Comparison of ENCODE assay signal across 14 cellular contexts in genomic region chr9:81771606-81772005, GRCh38.
DNase-seq lines count a peak whose midpoint lies in the region; ATAC-seq and TF ChIP-seq lines count a peak whose summit lies in the region.
"Had no signal": no experiment of that assay in that cellular context is flagged by ENCODE, and none has a peak within 500 bp of the region (broad histone marks: within the 10 kb centered on the region; RNA-seq: fewer than 3 reads in every experiment).

No MANE protein-coding gene starts in this region.

- H3K36me3 ChIP-seq in testis (ENCODE audit: low read depth, missing control alignments) (no peaks in the 10 kb centered on the region), Karpas-422 (ENCODE audit: insufficient read depth, low read length) (no peaks in the 10 kb centered on the region)

- H3K9ac ChIP-seq in Karpas-422 (ENCODE audit: low read length) = no peak overlapping the region

- H3K27me3 ChIP-seq in testis (no peaks in the 10 kb centered on the region), Karpas-422 (ENCODE audit: low read length) (no peaks in the 10 kb centered on the region)

- H3K9me2 ChIP-seq in Karpas-422 (replicated peaks; ENCODE audit: insufficient read depth, low read length) = no peaks in the 10 kb centered on the region

- H3K27ac ChIP-seq in testis (no peak overlapping the region), Karpas-422 (ENCODE audit: low read length) (no peak overlapping the region)

- TF ChIP-seq CTCF in fibroblast of villous mesenchyme (IDR thresholded peaks at IDR 0.05; ENCODE audit: insufficient read depth, low read depth, low read length) = no peak
- no peak for TF ChIP-seq CTCF in testis (IDR thresholded peaks at IDR 0.05)

- H3K4me3 ChIP-seq in fibroblast of villous mesenchyme (ENCODE audit: low read depth, low read length) (no peak overlapping the region), testis (no peak overlapping the region), Karpas-422 (ENCODE audit: low read length) (no peak overlapping the region)
- H3K4me3 ChIP-seq: lung had no signal

- no peaks in the 10 kb centered on the region for H4K20me1 ChIP-seq in Karpas-422 (ENCODE audit: insufficient read depth, low read depth, low read length)

- H3K9me3 ChIP-seq in testis = no peaks in the 10 kb centered on the region
- peaks cover 24% of the 10 kb centered on the region for H3K9me3 ChIP-seq in Karpas-422 (ENCODE audit: low read length)

- H3K4me1 ChIP-seq in testis (no peaks in the 10 kb centered on the region), Karpas-422 (ENCODE audit: low read length) (no peaks in the 10 kb centered on the region)

- TF ChIP-seq POLR2A in testis (IDR thresholded peaks at IDR 0.05) = no peak

- H2AFZ ChIP-seq in Karpas-422 (ENCODE audit: low read length) = no peak overlapping the region

- DNase-seq in left ventricle myocardium superior = no peak
- no peak for DNase-seq in Right ventricle myocardium superior
- peak; percentile 47 for DNase-seq in SK-N-DZ (ENCODE audit: low spot score)
- peak; percentile 55 for DNase-seq in fibroblast of villous mesenchyme (ENCODE audit: low read depth)
- no peak for DNase-seq in testis
- no peak for DNase-seq in stimulated activated CD4-positive, alpha-beta T cell treated with anti-CD3 and anti-CD28 coated beads, Interleukin-2, amount 100 ng/mL, for 48 hours
- no peak for DNase-seq in Karpas-422
- DNase-seq: activated CD8-positive, alpha-beta T cell treated with anti-CD3 and anti-CD28 coated beads for 36 hours; hypothalamus; NCI-H146; nucleus accumbens; SHP77 treated with DMSO at 0.1 percent for 48 hours had no signal

- H3K79me2 ChIP-seq in Karpas-422 (ENCODE audit: low read length) = no peaks in the 10 kb centered on the region

- H3K4me2 ChIP-seq in Karpas-422 (ENCODE audit: low read depth, low read length, poor library complexity, severe bottlenecking) = no peak overlapping the region

- 80 to 90% methylated on average over 4 of the region's 4 CpGs for WGBS in testis, 2 donors

- peak; percentile 28 for ATAC-seq in left ventricle myocardium superior
- no peak for ATAC-seq in Right ventricle myocardium superior (ENCODE audit: poor library complexity)
- ATAC-seq in GM19395 (IDR thresholded peaks at IDR 0.05; ENCODE audit: unreplicated experiment) = no peak
- ATAC-seq: activated CD8-positive, alpha-beta T cell treated with anti-CD3 and anti-CD28 coated beads for 36 hours had no signal

- intact Hi-C loops in left ventricle myocardium superior (cut with micrococcal nuclease) = no loop called here
- intact Hi-C loops in Right ventricle myocardium superior (cut with DNase I) = no loop called here
- intact Hi-C loops in testis (cut with DNase I; ENCODE audit: low total_unique reads) = no loop called here

Comparison
In these comparisons a context has a peak if more than half of its experiments do, and no peak if none do; other contexts are left out.
1. DNase-seq: peak in SK-N-DZ (single experiment) and fibroblast of villous mesenchyme (single experiment); none in left ventricle myocardium superior (single experiment), Right ventricle myocardium superior (single experiment), testis (single experiment), stimulated activated CD4-positive, alpha-beta T cell treated with anti-CD3 and anti-CD28 coated beads, Interleukin-2, amount 100 ng/mL, for 48 hours (0 of 2) and Karpas-422 (single experiment).